In the genomic region with DNA sequence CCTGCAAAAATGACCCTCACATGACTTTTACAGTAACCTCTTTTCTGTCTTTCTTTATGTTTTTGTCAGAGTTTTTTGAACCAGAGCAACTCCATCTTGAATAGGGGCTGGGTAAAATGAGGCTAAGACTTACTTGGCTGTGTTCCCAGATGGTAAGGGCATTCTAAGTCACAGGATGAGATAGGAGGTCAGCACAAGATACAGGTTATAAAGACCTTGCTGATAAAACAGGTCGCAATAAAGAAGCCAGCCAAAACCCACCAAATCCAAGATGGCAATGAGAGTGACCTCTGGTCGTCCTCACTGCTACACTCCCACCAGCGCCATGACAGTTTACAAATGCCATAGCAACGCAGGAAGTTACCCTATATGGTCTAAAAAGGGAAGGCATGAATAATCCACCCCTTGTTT, we compare ENCODE assay signal across 7 cellular contexts. TPM values are rescaled to one million over a fixed set of nuclear protein-coding genes. Genes with fewer than 3 reads are reported as not detected.
"Had no signal": no experiment of that assay in that cellular context is flagged by ENCODE, and none has a peak within 500 bp of the region (broad histone marks: within the 10 kb centered on the region; RNA-seq: fewer than 3 reads in every experiment).

No MANE protein-coding gene starts in this region.

RNA-seq across cellular contexts. Expression of a gene that starts 15.9 kb away (rescaled TPM):
- total RNA-seq: M059J; OCI-LY7; PC-9; RPMI7951; SJSA1; T-cell; T-helper 1 cell treated with Interleukin-12 subunit alpha and Interleukin-12 subunit beta and Interleukin-4 antibody, amounts not matched to agents 30 ng/mL and 1 ng/mL, for 36 hours had no signal
